Comparison of ENCODE assay signal across 11 cellular contexts in genomic region chr7:50655020-50655419, GRCh38.
"Had no signal": no experiment of that assay in that cellular context is flagged by ENCODE, and none has a peak within 500 bp of the region (broad histone marks: within the 10 kb centered on the region; RNA-seq: fewer than 3 reads in every experiment).

No MANE protein-coding gene starts in this region.

- H3K4me1 Mint-ChIP-seq: WTC11 had no signal

- H3K27ac Mint-ChIP-seq: activated naive CD8-positive, alpha-beta T cell; natural killer cell; T-helper 1 cell treated with Interleukin-12 subunit alpha and Interleukin-12 subunit beta and Interleukin-4 antibody, amounts not matched to agents 30 μg/mL and 1 μg/mL, for 36 hours had no signal

- DNase-seq: activated CD4-positive, alpha-beta T cell treated with anti-CD3 and anti-CD28 coated beads for 48 hours; foreskin keratinocyte; mucosa of descending colon; natural killer cell; nucleus accumbens; SK-N-SH had no signal

- H3K4me3 ChIP-seq: dorsolateral prefrontal cortex, mucosa of descending colon, skin epidermis had no signal

- H3K27me3 ChIP-seq: dorsolateral prefrontal cortex, foreskin keratinocyte had no signal

- ATAC-seq: foreskin keratinocyte, mucosa of descending colon, natural killer cell, WTC11 had no signal

- H3K27me3 Mint-ChIP-seq: activated naive CD8-positive, alpha-beta T cell had no signal

- H3K9me3 Mint-ChIP-seq: natural killer cell; T-helper 1 cell treated with Interleukin-12 subunit alpha and Interleukin-12 subunit beta and Interleukin-4 antibody, amounts not matched to agents 30 μg/mL and 1 μg/mL, for 36 hours; WTC11 had no signal

- H3K36me3 Mint-ChIP-seq: activated naive CD8-positive, alpha-beta T cell; natural killer cell had no signal

- H3K27ac ChIP-seq: foreskin keratinocyte had no signal

- H3K4me3 Mint-ChIP-seq: activated naive CD8-positive, alpha-beta T cell; natural killer cell; T-helper 1 cell treated with Interleukin-12 subunit alpha and Interleukin-12 subunit beta and Interleukin-4 antibody, amounts not matched to agents 30 μg/mL and 1 μg/mL, for 36 hours; WTC11 had no signal

- H3K9me3 ChIP-seq: mucosa of descending colon, SK-N-SH had no signal

- H3K4me2 ChIP-seq: SK-N-SH had no signal
